21 cellular contexts compared by ENCODE assay signal in the genomic region with DNA sequence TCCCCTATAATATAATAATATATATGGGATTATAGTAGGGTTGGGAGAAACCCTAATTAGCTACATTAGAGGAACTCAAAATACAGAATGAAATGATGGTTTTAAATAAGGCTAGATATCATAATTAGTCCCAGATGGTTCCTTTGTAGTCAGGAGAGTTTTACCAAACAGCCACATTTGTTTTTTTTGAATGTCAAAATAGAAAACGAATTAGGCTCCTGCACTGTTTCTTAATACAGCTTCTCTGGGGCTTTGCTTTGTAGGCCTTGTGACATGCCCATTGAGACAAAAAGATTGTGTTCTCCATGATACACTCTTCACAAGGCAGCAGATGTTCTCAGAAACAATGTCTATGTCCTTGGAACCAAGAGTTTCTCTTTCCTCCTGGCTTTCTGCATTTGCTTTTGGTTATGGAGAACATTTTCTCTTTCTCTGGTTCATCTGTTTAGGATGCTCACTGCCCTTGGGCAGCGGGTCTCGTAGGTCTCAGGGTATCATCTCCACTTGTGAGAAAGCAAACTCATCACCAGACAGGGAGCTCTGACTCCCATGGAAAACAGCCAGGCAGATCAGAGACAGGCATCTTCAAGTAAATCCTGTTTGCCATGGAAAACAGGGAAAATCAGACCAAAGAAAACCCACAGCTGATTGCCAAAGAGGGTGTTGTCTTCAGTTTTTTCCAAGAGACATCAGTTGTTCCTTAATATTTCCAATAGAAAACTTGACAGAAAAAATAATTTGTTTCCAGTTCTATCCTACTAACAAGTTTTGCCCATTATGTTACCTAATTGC. TPM values are rescaled to one million over a fixed set of nuclear protein-coding genes. Genes with fewer than 3 reads are reported as not detected.
A peak's percentile ranks its signal among the peaks of the same experiment; 100 is the strongest.
DNase-seq lines count a peak whose midpoint lies in the region; ATAC-seq, FAIRE-seq and TF ChIP-seq lines count a peak whose summit lies in the region.
"Had no signal": no experiment of that assay in that cellular context is flagged by ENCODE, and none has a peak within 500 bp of the region (broad histone marks: within the 10 kb centered on the region; RNA-seq: fewer than 3 reads in every experiment).

No MANE protein-coding gene starts in this region.

- peak overlapping the region; percentile 79; the same call in 1 of the 2 replicates for H3K9ac ChIP-seq in SK-N-SH
- peak overlapping the region; percentile 53 for H3K9ac ChIP-seq in mesenchymal stem cell (ENCODE audit: low read length)

- peaks cover 0 to 4% of the 10 kb centered on the region in 2 donors for H3K9me3 Mint-ChIP-seq in activated naive CD4-positive, alpha-beta T cell treated with anti-CD3 and anti-CD28 coated beads, Interleukin-2, amount 50 U/mL, for 72 hours

- peaks cover 20 to 37% of the 10 kb centered on the region in 2 experiments for H3K4me1 ChIP-seq in SK-N-SH (ENCODE audit: control insufficient read depth in 1 of 2, insufficient read depth in 2 of 2, low read depth in 1 of 2, low read length in 1 of 2)
- H3K4me1 ChIP-seq in mesenchymal stem cell (ENCODE audit: control insufficient read depth, insufficient read depth, low read depth, low read length), result peaks cover 4% of the 10 kb centered on the region
- H3K4me1 ChIP-seq in tibial artery, result peaks cover 5 to 79% (median 42%) of the 10 kb centered on the region in 4 donors
- H3K4me1 ChIP-seq in psoas muscle, result peaks cover 36% of the 10 kb centered on the region

- ATAC-seq in activated naive CD4-positive, alpha-beta T cell treated with anti-CD3 and anti-CD28 coated beads, Interleukin-2, amount 50 U/mL, for 72 hours, result no peak
- ATAC-seq in psoas muscle, result no peak
- ATAC-seq: left colon; stimulated activated naive B cell treated with anti-CD40 and anti-IgM and Interleukin-4, amounts not matched to agents 10 μg/mL and 1 μg/mL and 100 μg/mL, for 72 hours had no signal

- no peak overlapping the region for H2AK5ac ChIP-seq in mesenchymal stem cell (ENCODE audit: low read length, severe bottlenecking)

- H3K4me2 ChIP-seq in SK-N-SH (peak overlapping the region; percentile 32; the same call in 1 of the 2 replicates), mesenchymal stem cell (ENCODE audit: low read length, poor library complexity, severe bottlenecking) (no peak overlapping the region)

- no peaks in the 10 kb centered on the region for H4K20me1 ChIP-seq in SK-N-SH (ENCODE audit: insufficient read depth)

- H3K36me3 ChIP-seq in SK-N-SH (replicated peaks in 1 of 2; ENCODE audit: control insufficient read depth in 1 of 2, insufficient read depth in 2 of 2, low read length in 1 of 2), result no peaks in the 10 kb centered on the region
- H3K36me3 ChIP-seq in mesenchymal stem cell (ENCODE audit: control insufficient read depth in 1 of 2, insufficient read depth in 2 of 2, low read depth in 1 of 2, low read length in 2 of 2), result no peaks in the 10 kb centered on the region
- no peaks in the 10 kb centered on the region for H3K36me3 ChIP-seq in tibial artery
- H3K36me3 ChIP-seq in psoas muscle (ENCODE audit: insufficient read depth in 1 of 2, low read depth in 1 of 2), result no peaks in the 10 kb centered on the region
- H3K36me3 ChIP-seq: upper lobe of left lung had no signal

- H3K27me3 ChIP-seq in SK-N-SH (ENCODE audit: insufficient read depth) (no peaks in the 10 kb centered on the region), mesenchymal stem cell (ENCODE audit: control insufficient read depth in 1 of 2, insufficient read depth in 1 of 2, low read length in 2 of 2) (no peaks in the 10 kb centered on the region), tibial artery (no peaks in the 10 kb centered on the region), psoas muscle (ENCODE audit: insufficient read depth in 3 of 3, low read length in 2 of 3) (no peaks in the 10 kb centered on the region)
- H3K27me3 ChIP-seq: upper lobe of left lung had no signal

- peak overlapping the region; percentile 25 to 31 for H3K18ac ChIP-seq in mesenchymal stem cell (ENCODE audit: low read depth in 1 of 2, low read length in 2 of 2)

- H2BK12ac ChIP-seq in mesenchymal stem cell (ENCODE audit: low read length in 2 of 2), result peak overlapping the region; percentile 6 to 7

- peaks cover 42% of the 10 kb centered on the region for H3F3A ChIP-seq in SK-N-SH (replicated peaks; ENCODE audit: insufficient read depth)

- WGBS in SK-N-SH (ENCODE audit: low lambda C conversion rate), result 32% methylated on average over 3 of the region's 3 CpGs
- 84% methylated on average over 3 of the region's 3 CpGs for WGBS in mesenchymal stem cell
- WGBS in psoas muscle, 3 donors, result 69 to 77% (median 75%) methylated on average over 3 of the region's 3 CpGs

- no peak overlapping the region for H4K91ac ChIP-seq in mesenchymal stem cell (ENCODE audit: low read length)

- no peak overlapping the region for H3K14ac ChIP-seq in mesenchymal stem cell (ENCODE audit: low read length in 2 of 2)

- POLR2A ChIA-PET in SK-N-SH (lab: Yijun Ruan, JAX), result interaction anchor here (1.3 kb wide), 1 partner anchor 53 kb away, joined by 3 read pairs; no protein-coding TSS in a partner anchor

- no peak for TF ChIP-seq RAD21 in SK-N-SH (IDR thresholded peaks at IDR 0.05; ENCODE audit: low read length)

- H3K36me3 Mint-ChIP-seq in activated naive CD4-positive, alpha-beta T cell treated with anti-CD3 and anti-CD28 coated beads, Interleukin-2, amount 50 U/mL, for 72 hours, result no peaks in the 10 kb centered on the region

- FAIRE-seq in endometrium (lab: Jason Lieb, UNC), result peak; percentile 96
- FAIRE-seq: endothelial cell of umbilical vein had no signal

- CTCF ChIA-PET in SK-N-SH (lab: Yijun Ruan, JAX), result interaction anchor here (1.0 to 5.7 kb wide), 6 partner anchors 9 to 1228 kb away, joined by 3 to 39 read pairs (median 5); no protein-coding TSS in a partner anchor

- peak overlapping the region; percentile 45 for H4K8ac ChIP-seq in mesenchymal stem cell (ENCODE audit: low read length)

- H3K27ac ChIP-seq in SK-N-SH (ENCODE audit: low read depth in 2 of 2, low read length in 1 of 2) (peak overlapping the region; percentile 95 to 100), mesenchymal stem cell (ENCODE audit: low read length, poor library complexity, severe bottlenecking) (no peak overlapping the region), tibial artery (peak overlapping the region; percentile 89 to 90), psoas muscle (no peak overlapping the region)
- H3K27ac ChIP-seq: RWPE1 had no signal

- H3K27ac Mint-ChIP-seq in activated naive CD4-positive, alpha-beta T cell treated with anti-CD3 and anti-CD28 coated beads, Interleukin-2, amount 50 U/mL, for 72 hours, result no peak overlapping the region
- H3K27ac Mint-ChIP-seq: stimulated activated naive B cell treated with anti-CD40 and anti-IgM and Interleukin-4, amounts not matched to agents 10 μg/mL and 1 μg/mL and 100 μg/mL, for 72 hours had no signal

- H3K23ac ChIP-seq in mesenchymal stem cell (ENCODE audit: low read length in 2 of 2), result no peak overlapping the region

- peak overlapping the region; percentile 37 for H2BK120ac ChIP-seq in mesenchymal stem cell (ENCODE audit: low read depth, low read length)

- TF ChIP-seq CTCF in SK-N-SH (IDR thresholded peaks at IDR 0.05) (no peak), tibial artery (IDR thresholded peaks at IDR 0.05) (no peak), psoas muscle (IDR thresholded peaks at IDR 0.05) (no peak)

- no peak for DNase-seq in SK-N-SH
- DNase-seq in mesenchymal stem cell, result peak; percentile 42
- no peak for DNase-seq in tibial artery
- no peak for DNase-seq in NAMALWA (ENCODE audit: low spot score)
- no peak for DNase-seq in activated naive CD4-positive, alpha-beta T cell treated with anti-CD3 and anti-CD28 coated beads, Interleukin-2, amount 50 U/mL, for 72 hours (ENCODE audit: low spot score in 2 of 2)
- DNase-seq in psoas muscle, result no peak
- no peak for DNase-seq in posterior vena cava (ENCODE audit: low spot score)
- DNase-seq: activated CD4-positive, alpha-beta T cell treated with anti-CD3 and anti-CD28 coated beads, Interleukin-2, amount 50 U/mL, for 48 hours; anterior cingulate cortex; GOT3; left colon; NCI-H1417; NCI-H2107; NCI-H510A treated with DMSO at 0.1 percent for 48 hours; nucleus accumbens; right cardiac atrium; stimulated activated naive B cell treated with anti-CD40 and anti-IgM and Interleukin-4, amounts not matched to agents 10 μg/mL and 1 μg/mL and 100 μg/mL, for 72 hours; upper lobe of left lung had no signal

- no peaks in the 10 kb centered on the region for H3K9me2 ChIP-seq in SK-N-SH

- no peak overlapping the region for H2BK5ac ChIP-seq in mesenchymal stem cell (ENCODE audit: low read depth, low read length, poor library complexity, severe bottlenecking)

- H3K4me3 ChIP-seq in SK-N-SH (ENCODE audit: low read depth in 2 of 2, low read length in 1 of 2) (no peak overlapping the region), mesenchymal stem cell (ENCODE audit: insufficient read depth in 1 of 2, low read depth in 1 of 2, low read length in 2 of 2) (no peak overlapping the region), tibial artery (no peak overlapping the region), psoas muscle (no peak overlapping the region)
- H3K4me3 ChIP-seq: upper lobe of left lung had no signal

- no peaks in the 10 kb centered on the region for H3K79me1 ChIP-seq in mesenchymal stem cell (replicated peaks; ENCODE audit: low read length, poor library complexity, severe bottlenecking)

- no peaks in the 10 kb centered on the region for H3K79me2 ChIP-seq in SK-N-SH (ENCODE audit: insufficient read depth)

- intact Hi-C loops in tibial artery (cut with DNase I; ENCODE audit: low total_unique reads), result no loop called here
- intact Hi-C loops in psoas muscle (cut with DNase I), result no loop called here
- intact Hi-C loops in posterior vena cava (cut with DNase I), result no loop called here

- peak overlapping the region in 1 of 2 experiments; percentile 32 for H3K4ac ChIP-seq in mesenchymal stem cell (ENCODE audit: low read depth in 1 of 2, low read length in 2 of 2)

- no peak overlapping the region for H2BK15ac ChIP-seq in mesenchymal stem cell (ENCODE audit: low read depth, poor library complexity, severe bottlenecking)

- TF ChIP-seq EP300 in SK-N-SH (IDR thresholded peaks at IDR 0.05; ENCODE audit: borderline replicate concordance in 1 of 2, low read depth in 1 of 2, low read length in 1 of 2), result no peak

- H2AFZ ChIP-seq in SK-N-SH (ENCODE audit: low read depth), result peak overlapping the region; percentile 69
- no peak overlapping the region for H2AFZ ChIP-seq in mesenchymal stem cell (ENCODE audit: low read depth, low read length)

- H3K9me3 ChIP-seq in SK-N-SH (no peaks in the 10 kb centered on the region), mesenchymal stem cell (ENCODE audit: control insufficient read depth, low read length) (no peaks in the 10 kb centered on the region), tibial artery (no peaks in the 10 kb centered on the region), psoas muscle (no peaks in the 10 kb centered on the region)
- H3K9me3 ChIP-seq: upper lobe of left lung had no signal

RNA-seq across cellular contexts. Expression of gene RPS23, which starts 54.1 kb away (rescaled TPM):
- polyA plus RNA-seq in SK-N-SH (2012; rRNA removed), result 5,671 and 6,732 TPM in 2 replicates
- polyA plus RNA-seq in SK-N-SH (2012; cell fraction: cytosol; rRNA removed), result 8,905 and 12,338 TPM in 2 replicates
- 1,097 and 1,261 TPM in 2 replicates for polyA plus RNA-seq in SK-N-SH (2012; cell fraction: nucleus; rRNA removed)
- polyA plus RNA-seq in mesenchymal stem cell (2013, experiment 1 of 2), result 2,982 TPM
- 3,039 TPM for polyA plus RNA-seq in mesenchymal stem cell (2013, experiment 2 of 2)
- total RNA-seq in activated naive CD4-positive, alpha-beta T cell treated with anti-CD3 and anti-CD28 coated beads, Interleukin-2, amount 50 U/mL, for 72 hours, result 1,000 to 10,000 TPM; 2,960 to 3,243 TPM
- total RNA-seq in psoas muscle, result 1,000 to 10,000 TPM; 1,381 to 2,201 (median 1,702) TPM
- 1,000 to 10,000 TPM; 2,954 to 4,268 (median 4,053) TPM for polyA plus RNA-seq in psoas muscle
- 1,000 to 10,000 TPM; 1,217 to 1,454 TPM for total RNA-seq in posterior vena cava

Comparison
In these comparisons a context has a peak if more than half of its experiments do, and no peak if none do; other contexts are left out.
1. H3K27ac ChIP-seq: peak in SK-N-SH (2 of 2) and tibial artery (2 of 2); none in mesenchymal stem cell (single experiment) and psoas muscle (single experiment).